ENCODE assay signal across 18 cellular contexts in the genomic region with DNA sequence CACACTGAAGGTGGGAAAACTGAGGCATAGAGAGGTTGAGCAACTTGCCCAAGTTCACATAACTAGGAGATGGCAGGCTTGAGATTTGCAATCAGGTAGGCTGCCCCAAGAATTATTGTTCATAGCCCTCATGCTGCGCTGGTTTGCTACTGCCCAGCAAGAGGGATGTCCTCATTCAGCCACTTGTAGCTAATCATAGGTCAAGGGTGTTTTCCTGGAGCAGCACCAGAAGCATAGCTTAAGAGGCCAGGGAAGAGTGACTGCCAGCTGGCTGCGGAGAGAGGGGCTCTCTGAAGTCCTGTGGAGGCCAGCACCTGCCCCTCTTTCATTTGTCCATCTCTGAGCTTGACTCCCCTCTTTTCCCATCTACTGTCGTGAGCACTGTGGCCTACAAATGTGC. TPM values are rescaled to one million over a fixed set of nuclear protein-coding genes. Genes with fewer than 3 reads are reported as not detected.
DNase-seq lines count a peak whose midpoint lies in the region; ATAC-seq and TF ChIP-seq lines count a peak whose summit lies in the region.
"Had no signal": no experiment of that assay in that cellular context is flagged by ENCODE, and none has a peak within 500 bp of the region (broad histone marks: within the 10 kb centered on the region; RNA-seq: fewer than 3 reads in every experiment).

No MANE protein-coding gene starts in this region.

- H3K27ac ChIP-seq in lung (ENCODE audit: low read depth in 1 of 2, low read length in 1 of 2), result no peak overlapping the region
- H3K27ac ChIP-seq: Peyer's patch had no signal

- H3K9me3 Mint-ChIP-seq in WTC11, result no peaks in the 10 kb centered on the region
- H3K9me3 Mint-ChIP-seq: CD4-positive, alpha-beta T cell had no signal

- no peaks in the 10 kb centered on the region for H3K36me3 Mint-ChIP-seq in WTC11

- H3K4me3 Mint-ChIP-seq in WTC11, result no peak overlapping the region
- H3K4me3 Mint-ChIP-seq: B cell; CD4-positive, alpha-beta T cell had no signal

- H3K9me3 ChIP-seq in lung (ENCODE audit: control insufficient read depth in 2 of 2, insufficient read depth in 1 of 2, low read length in 1 of 2), result no peaks in the 10 kb centered on the region
- H3K9me3 ChIP-seq: Peyer's patch had no signal

- H3K27ac Mint-ChIP-seq in WTC11, result no peak overlapping the region
- H3K27ac Mint-ChIP-seq: B cell; CD4-positive, alpha-beta T cell had no signal

- TF ChIP-seq CTCF in lung (IDR thresholded peaks at IDR 0.05; ENCODE audit: control extremely low read depth, extremely low read depth) (no peak), WTC11 (IDR thresholded peaks at IDR 0.05) (no peak)

- POLR2A ChIA-PET in WTC11 (lab: Charles Lee), result no interaction called here

- H3K27me3 ChIP-seq in lung (ENCODE audit: control insufficient read depth, insufficient read depth), result no peaks in the 10 kb centered on the region
- H3K27me3 ChIP-seq: Peyer's patch had no signal

- H3K27me3 Mint-ChIP-seq in WTC11 (ENCODE audit: low read depth), result no peaks in the 10 kb centered on the region; the same call in 1 of the 2 replicates
- H3K27me3 Mint-ChIP-seq: CD4-positive, alpha-beta T cell had no signal

- H3K4me3 ChIP-seq in lung, result no peak overlapping the region
- H3K4me3 ChIP-seq: K562, Peyer's patch had no signal

- no peaks in the 10 kb centered on the region for H3K36me3 ChIP-seq in lung (ENCODE audit: control insufficient read depth in 2 of 2, insufficient read depth in 2 of 2, low read length in 2 of 2)
- H3K36me3 ChIP-seq: Peyer's patch had no signal

- WGBS in lung, 2 donors, result 77 to 88% methylated on average over 3 of the region's 3 CpGs

- CTCF ChIA-PET in WTC11 (lab: Charles Lee), result interaction anchor here (2.8 kb wide), 1 partner anchor 12 kb away, joined by 12 read pairs; no protein-coding TSS in a partner anchor

- DNase-seq in DMS53 (lab: John Stamatoyannopoulos, UW), result peak; percentile 93
- DNase-seq in NCI-H2029 (lab: John Stamatoyannopoulos, UW), result peak; percentile 58
- DNase-seq in cerebellum (ENCODE audit: low spot score), result peak; percentile 50
- DNase-seq in lung (ENCODE audit: low spot score), result peak; percentile 69
- DNase-seq in WTC11 (ENCODE audit: low spot score), result no peak
- no peak for DNase-seq in AML-193 (lab: John Stamatoyannopoulos, UW)
- DNase-seq: ACHN; Calu3; CD4-positive, alpha-beta T cell; H7; NCI-H187 treated with DMSO at 0.1 percent for 48 hours; NCI-H226; NCI-H69; Peyer's patch; SHP77 treated with DMSO at 0.1 percent for 48 hours had no signal

- ATAC-seq in lung (ENCODE audit: insufficient read depth, low FRiP score) (peak; percentile 34), WTC11 (no peak), GM19035 (IDR thresholded peaks at IDR 0.05; ENCODE audit: unreplicated experiment) (no peak)
- ATAC-seq: K562 had no signal

- no peaks in the 10 kb centered on the region for H3K4me1 ChIP-seq in lung (ENCODE audit: control insufficient read depth in 2 of 2, insufficient read depth in 2 of 2, low read length in 2 of 2)
- H3K4me1 ChIP-seq: Peyer's patch had no signal

- H3K4me1 Mint-ChIP-seq in WTC11, result peaks cover 34% of the 10 kb centered on the region
- H3K4me1 Mint-ChIP-seq: B cell had no signal

TF ChIP-seq in WTC11, 78 proteins besides CTCF, POLR2A, EP300 and RAD21:
- TF ChIP-seq, protein P1, sequence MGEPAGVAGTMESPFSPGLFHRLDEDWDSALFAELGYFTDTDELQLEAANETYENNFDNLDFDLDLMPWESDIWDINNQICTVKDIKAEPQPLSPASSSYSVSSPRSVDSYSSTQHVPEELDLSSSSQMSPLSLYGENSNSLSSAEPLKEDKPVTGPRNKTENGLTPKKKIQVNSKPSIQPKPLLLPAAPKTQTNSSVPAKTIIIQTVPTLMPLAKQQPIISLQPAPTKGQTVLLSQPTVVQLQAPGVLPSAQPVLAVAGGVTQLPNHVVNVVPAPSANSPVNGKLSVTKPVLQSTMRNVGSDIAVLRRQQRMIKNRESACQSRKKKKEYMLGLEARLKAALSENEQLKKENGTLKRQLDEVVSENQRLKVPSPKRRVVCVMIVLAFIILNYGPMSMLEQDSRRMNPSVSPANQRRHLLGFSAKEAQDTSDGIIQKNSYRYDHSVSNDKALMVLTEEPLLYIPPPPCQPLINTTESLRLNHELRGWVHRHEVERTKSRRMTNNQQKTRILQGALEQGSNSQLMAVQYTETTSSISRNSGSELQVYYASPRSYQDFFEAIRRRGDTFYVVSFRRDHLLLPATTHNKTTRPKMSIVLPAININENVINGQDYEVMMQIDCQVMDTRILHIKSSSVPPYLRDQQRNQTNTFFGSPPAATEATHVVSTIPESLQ (CRISPR knock-in tag; IDR thresholded peaks at IDR 0.05), result no peak
- no peak for TF ChIP-seq SMAD4 (CRISPR knock-in tag; IDR thresholded peaks at IDR 0.05)
- no peak for TF ChIP-seq JUN (CRISPR knock-in tag; IDR thresholded peaks at IDR 0.05)
- TF ChIP-seq, protein P2, sequence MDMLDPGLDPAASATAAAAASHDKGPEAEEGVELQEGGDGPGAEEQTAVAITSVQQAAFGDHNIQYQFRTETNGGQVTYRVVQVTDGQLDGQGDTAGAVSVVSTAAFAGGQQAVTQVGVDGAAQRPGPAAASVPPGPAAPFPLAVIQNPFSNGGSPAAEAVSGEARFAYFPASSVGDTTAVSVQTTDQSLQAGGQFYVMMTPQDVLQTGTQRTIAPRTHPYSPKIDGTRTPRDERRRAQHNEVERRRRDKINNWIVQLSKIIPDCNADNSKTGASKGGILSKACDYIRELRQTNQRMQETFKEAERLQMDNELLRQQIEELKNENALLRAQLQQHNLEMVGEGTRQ (CRISPR knock-in tag; IDR thresholded peaks at IDR 0.05), result no peak
- TF ChIP-seq ZBTB21 (CRISPR knock-in tag; IDR thresholded peaks at IDR 0.05; ENCODE audit: borderline replicate concordance), result no peak
- no peak for TF ChIP-seq FOXJ3 (CRISPR knock-in tag; IDR thresholded peaks at IDR 0.05; ENCODE audit: borderline replicate concordance)
- TF ChIP-seq GRHL2 (CRISPR knock-in tag; IDR thresholded peaks at IDR 0.05; ENCODE audit: insufficient replicate concordance, severe bottlenecking), result no peak
- no peak for TF ChIP-seq NFE2L1 (CRISPR knock-in tag; IDR thresholded peaks at IDR 0.05)
- TF ChIP-seq NR3C1 (CRISPR knock-in tag; conservative IDR thresholded peaks at IDR 0.05; ENCODE audit: low read depth), result no peak
- no peak for TF ChIP-seq MYBL2 (CRISPR knock-in tag; IDR thresholded peaks at IDR 0.05)
- TF ChIP-seq MXD4 (CRISPR knock-in tag; IDR thresholded peaks at IDR 0.05; ENCODE audit: borderline replicate concordance), result no peak
- no peak for TF ChIP-seq TEAD1 (CRISPR knock-in tag; IDR thresholded peaks at IDR 0.05)
- TF ChIP-seq, protein P3, sequence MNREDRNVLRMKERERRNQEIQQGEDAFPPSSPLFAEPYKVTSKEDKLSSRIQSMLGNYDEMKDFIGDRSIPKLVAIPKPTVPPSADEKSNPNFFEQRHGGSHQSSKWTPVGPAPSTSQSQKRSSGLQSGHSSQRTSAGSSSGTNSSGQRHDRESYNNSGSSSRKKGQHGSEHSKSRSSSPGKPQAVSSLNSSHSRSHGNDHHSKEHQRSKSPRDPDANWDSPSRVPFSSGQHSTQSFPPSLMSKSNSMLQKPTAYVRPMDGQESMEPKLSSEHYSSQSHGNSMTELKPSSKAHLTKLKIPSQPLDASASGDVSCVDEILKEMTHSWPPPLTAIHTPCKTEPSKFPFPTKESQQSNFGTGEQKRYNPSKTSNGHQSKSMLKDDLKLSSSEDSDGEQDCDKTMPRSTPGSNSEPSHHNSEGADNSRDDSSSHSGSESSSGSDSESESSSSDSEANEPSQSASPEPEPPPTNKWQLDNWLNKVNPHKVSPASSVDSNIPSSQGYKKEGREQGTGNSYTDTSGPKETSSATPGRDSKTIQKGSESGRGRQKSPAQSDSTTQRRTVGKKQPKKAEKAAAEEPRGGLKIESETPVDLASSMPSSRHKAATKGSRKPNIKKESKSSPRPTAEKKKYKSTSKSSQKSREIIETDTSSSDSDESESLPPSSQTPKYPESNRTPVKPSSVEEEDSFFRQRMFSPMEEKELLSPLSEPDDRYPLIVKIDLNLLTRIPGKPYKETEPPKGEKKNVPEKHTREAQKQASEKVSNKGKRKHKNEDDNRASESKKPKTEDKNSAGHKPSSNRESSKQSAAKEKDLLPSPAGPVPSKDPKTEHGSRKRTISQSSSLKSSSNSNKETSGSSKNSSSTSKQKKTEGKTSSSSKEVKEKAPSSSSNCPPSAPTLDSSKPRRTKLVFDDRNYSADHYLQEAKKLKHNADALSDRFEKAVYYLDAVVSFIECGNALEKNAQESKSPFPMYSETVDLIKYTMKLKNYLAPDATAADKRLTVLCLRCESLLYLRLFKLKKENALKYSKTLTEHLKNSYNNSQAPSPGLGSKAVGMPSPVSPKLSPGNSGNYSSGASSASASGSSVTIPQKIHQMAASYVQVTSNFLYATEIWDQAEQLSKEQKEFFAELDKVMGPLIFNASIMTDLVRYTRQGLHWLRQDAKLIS (CRISPR knock-in tag; IDR thresholded peaks at IDR 0.05; ENCODE audit: borderline replicate concordance), result no peak

RNA-seq across cellular contexts. Expression of a gene that starts 15.0 kb away (rescaled TPM):
- total RNA-seq in cerebellum (21.7 TPM), lung (10 to 100 TPM; 54.5 to 80.3 TPM), WTC11 (2021) (18.3 to 19.1 TPM (median 18.9 TPM) in 3 replicates)
- 10 to 100 TPM; 10.5 to 17.6 TPM for polyA plus RNA-seq in lung

Comparison
In these comparisons a context has a peak if more than half of its experiments do, and no peak if none do; other contexts are left out.
1. DNase-seq: peak in DMS53 (single experiment), NCI-H2029 (single experiment), cerebellum (single experiment) and lung (single experiment); none in WTC11 (single experiment) and AML-193 (0 of 2).